In genomic region chr22:19717691-19718254, GRCh38 we compare ENCODE assay signal across 9 cellular contexts. TPM values are rescaled to one million over a fixed set of nuclear protein-coding genes. Genes with fewer than 3 reads are reported as not detected.
DNase-seq lines count a peak whose midpoint lies in the region; ATAC-seq, FAIRE-seq and TF ChIP-seq lines count a peak whose summit lies in the region.
"Had no signal": no experiment of that assay in that cellular context is flagged by ENCODE, and none has a peak within 500 bp of the region (broad histone marks: within the 10 kb centered on the region; RNA-seq: fewer than 3 reads in every experiment).

No MANE protein-coding gene starts in this region.

- BruUV-seq in PC-3 (replicated peaks; lab: Mats Ljungman, UMichigan), result no TSS peak

- no peaks in the 10 kb centered on the region for H3K36me3 Mint-ChIP-seq in activated T-cell treated with anti-CD3 and anti-CD28 coated beads, Interleukin-2, amount 50 U/mL, for 72 hours (ENCODE audit: insufficient read depth in 2 of 2)
- H3K36me3 Mint-ChIP-seq in naive B cell, result no peaks in the 10 kb centered on the region
- H3K36me3 Mint-ChIP-seq in stimulated activated effector memory CD8-positive, alpha-beta T cell treated with anti-CD3 and anti-CD28 coated beads, Interleukin-12 subunit alpha, Interleukin-12 subunit beta, amount 100 ng/mL, for 72 hours, result no peaks in the 10 kb centered on the region

- TF ChIP-seq CTCF in D721Med (IDR thresholded peaks at IDR 0.05; ENCODE audit: insufficient read depth, missing control alignments), result peak; percentile 61
- TF ChIP-seq CTCF in PC-3 (conservative IDR thresholded peaks at IDR 0.05; ENCODE audit: low read depth, low read length), result peak; percentile 49

- H3K27me3 ChIP-seq in PC-3 (ENCODE audit: low read length), result no peaks in the 10 kb centered on the region

- H3K9me3 ChIP-seq in PC-3 (ENCODE audit: low read length), result no peaks in the 10 kb centered on the region

- CTCF ChIA-PET in PC-3 (lab: Charles Lee), result no interaction called here

- no peaks in the 10 kb centered on the region for H3K4me1 ChIP-seq in PC-3 (ENCODE audit: insufficient read depth, low read length)

- no peaks in the 10 kb centered on the region for H3K9me3 Mint-ChIP-seq in activated T-cell treated with anti-CD3 and anti-CD28 coated beads, Interleukin-2, amount 50 U/mL, for 72 hours
- H3K9me3 Mint-ChIP-seq in naive B cell, result peaks cover 0 to 3% (median 0%) of the 10 kb centered on the region in 7 donors
- H3K9me3 Mint-ChIP-seq in stimulated activated effector memory CD8-positive, alpha-beta T cell treated with anti-CD3 and anti-CD28 coated beads, Interleukin-12 subunit alpha, Interleukin-12 subunit beta, amount 100 ng/mL, for 72 hours, result no peaks in the 10 kb centered on the region

- peak overlapping the region; percentile 58 to 70 for H3K4me3 Mint-ChIP-seq in activated T-cell treated with anti-CD3 and anti-CD28 coated beads, Interleukin-2, amount 50 U/mL, for 72 hours
- peak overlapping the region; percentile 58 to 92 (median 74) for H3K4me3 Mint-ChIP-seq in naive B cell
- H3K4me3 Mint-ChIP-seq in stimulated activated effector memory CD8-positive, alpha-beta T cell treated with anti-CD3 and anti-CD28 coated beads, Interleukin-12 subunit alpha, Interleukin-12 subunit beta, amount 100 ng/mL, for 72 hours, result peak overlapping the region; percentile 43

- H3K36me3 ChIP-seq in PC-3 (ENCODE audit: low read depth, low read length), result no peaks in the 10 kb centered on the region

- peaks cover 32% of the 10 kb centered on the region for H3K27me3 Mint-ChIP-seq in activated T-cell treated with anti-CD3 and anti-CD28 coated beads, Interleukin-2, amount 50 U/mL, for 72 hours (ENCODE audit: low read depth)
- H3K27me3 Mint-ChIP-seq in naive B cell, result peaks cover 13 to 74% (median 37%) of the 10 kb centered on the region in 3 donors

- H3F3A ChIP-seq in PC-3 (ENCODE audit: low read length, unreplicated experiment), result no peaks in the 10 kb centered on the region

- no peaks in the 10 kb centered on the region for H4K20me1 ChIP-seq in PC-3 (ENCODE audit: low read length)

- POLR2A ChIA-PET in PC-3 (lab: Charles Lee; ENCODE audit: unreplicated experiment), result no interaction called here

- H3K4me1 Mint-ChIP-seq in activated T-cell treated with anti-CD3 and anti-CD28 coated beads, Interleukin-2, amount 50 U/mL, for 72 hours (ENCODE audit: low read depth), result peaks cover 5% of the 10 kb centered on the region
- H3K4me1 Mint-ChIP-seq in naive B cell, result peaks cover 5 to 14% (median 12%) of the 10 kb centered on the region in 3 donors
- H3K4me1 Mint-ChIP-seq in stimulated activated effector memory CD8-positive, alpha-beta T cell treated with anti-CD3 and anti-CD28 coated beads, Interleukin-12 subunit alpha, Interleukin-12 subunit beta, amount 100 ng/mL, for 72 hours, result peaks cover 19% of the 10 kb centered on the region

- H3K27ac Mint-ChIP-seq in activated T-cell treated with anti-CD3 and anti-CD28 coated beads, Interleukin-2, amount 50 U/mL, for 72 hours, result no peak overlapping the region
- H3K27ac Mint-ChIP-seq in naive B cell, result no peak overlapping the region
- H3K27ac Mint-ChIP-seq in stimulated activated effector memory CD8-positive, alpha-beta T cell treated with anti-CD3 and anti-CD28 coated beads, Interleukin-12 subunit alpha, Interleukin-12 subunit beta, amount 100 ng/mL, for 72 hours, result no peak overlapping the region

- no peak overlapping the region for H3K27ac ChIP-seq in PC-3 (ENCODE audit: low read length)

- H3K4me3 ChIP-seq in PC-3 (ENCODE audit: low read length), result peak overlapping the region; percentile 62

- peak overlapping the region; percentile 65; the same call in 1 of the 2 replicates for H2AFZ ChIP-seq in PC-3 (ENCODE audit: low read length)

- intact Hi-C loops in PC-3 (cut with micrococcal nuclease), result loop anchor here (10.0 kb wide), 1 partner anchor 223 kb away; no protein-coding TSS in a partner anchor

- peak overlapping the region; percentile 83 for H3K4me2 ChIP-seq in PC-3 (ENCODE audit: low read length)

- no peak for FAIRE-seq in D721Med (lab: Jason Lieb, UNC)
- FAIRE-seq: islet of Langerhans had no signal

- DNase-seq in D721Med (ENCODE audit: insufficient read length, low spot score) (peak; percentile 95), PC-3 (peak; percentile 68), fibroblast of gingiva (ENCODE audit: low read depth) (peak; percentile 57), naive B cell (peak; percentile 80)
- DNase-seq in activated T-cell treated with anti-CD3 and anti-CD28 coated beads, Interleukin-2, amount 50 U/mL, for 72 hours, result peak; percentile 83 to 91
- DNase-seq in stimulated activated effector memory CD8-positive, alpha-beta T cell treated with anti-CD3 and anti-CD28 coated beads, Interleukin-12 subunit alpha, Interleukin-12 subunit beta, amount 100 ng/mL, for 72 hours (ENCODE audit: low spot score in 2 of 2), result peak; percentile 89 to 96

- H3K79me2 ChIP-seq in PC-3 (ENCODE audit: low read length), result no peaks in the 10 kb centered on the region

- peak overlapping the region; percentile 38; the same call in 1 of the 2 replicates for H3K9ac ChIP-seq in PC-3 (ENCODE audit: low read length)

- ATAC-seq in HG02678 (IDR thresholded peaks at IDR 0.05; ENCODE audit: unreplicated experiment) (peak; percentile 62), PC-3 (peak; percentile 73), naive B cell (ENCODE audit: low read depth in 2 of 2) (peak; percentile 88 to 91), GM18873 (IDR thresholded peaks at IDR 0.05; ENCODE audit: low FRiP score, unreplicated experiment) (no peak)
- peak; percentile 89 for ATAC-seq in activated T-cell treated with anti-CD3 and anti-CD28 coated beads, Interleukin-2, amount 50 U/mL, for 72 hours (replicated peaks in 1 of 2)
- peak; percentile 85 for ATAC-seq in stimulated activated effector memory CD8-positive, alpha-beta T cell treated with anti-CD3 and anti-CD28 coated beads, Interleukin-12 subunit alpha, Interleukin-12 subunit beta, amount 100 ng/mL, for 72 hours

- H3K9me2 ChIP-seq in PC-3 (replicated peaks; ENCODE audit: low read length), result no peaks in the 10 kb centered on the region

RNA-seq across cellular contexts. Expression of gene SEPTIN5, which starts 3.5 kb away (rescaled TPM):
- total RNA-seq in PC-3 (2014; rRNA removed), result 26.3 and 27.5 TPM in 2 replicates
- total RNA-seq in activated T-cell treated with anti-CD3 and anti-CD28 coated beads, Interleukin-2, amount 50 U/mL, for 72 hours, result 1 to 10 TPM; 1.8 to 1.9 TPM
- polyA plus RNA-seq in naive B cell (ENCODE audit: low read depth in 6 of 6), result 1 to 10 TPM in 3 of 6 donors, under 1 TPM in 2, not detected in 1; 0.38 to 1.6 (median 1.0) TPM

RNA-seq across cellular contexts. Expression of gene GP1BB, which starts 5.6 kb away (rescaled TPM):
- 0.80 and 5.9 TPM in 2 replicates for total RNA-seq in PC-3 (2014; rRNA removed)
- total RNA-seq in activated T-cell treated with anti-CD3 and anti-CD28 coated beads, Interleukin-2, amount 50 U/mL, for 72 hours, result under 1 TPM in 1 of 2 donors, not detected in 1; 0.17 TPM
- polyA plus RNA-seq in naive B cell (ENCODE audit: low read depth in 6 of 6), result 1 to 10 TPM in 5 of 6 donors, under 1 TPM in 1; 0.38 to 6.2 (median 4.0) TPM

RNA-seq across cellular contexts. Expression of gene TBX1, which starts 42.8 kb away (rescaled TPM):
- 15.9 and 18.6 TPM in 2 replicates for total RNA-seq in PC-3 (2014; rRNA removed)
- under 1 TPM in 1 of 2 donors, not detected in 1; 0.12 TPM for total RNA-seq in activated T-cell treated with anti-CD3 and anti-CD28 coated beads, Interleukin-2, amount 50 U/mL, for 72 hours
- polyA plus RNA-seq in naive B cell (ENCODE audit: low read depth in 6 of 6), result not detected

Comparison
In these comparisons a context has a peak if more than half of its experiments do, and no peak if none do; other contexts are left out.
1. RNA of gene TBX1, which starts 42.8 kb away (total RNA-seq): 15.9 to 18.6 TPM in PC-3; 0.12 TPM in activated T-cell treated with anti-CD3 and anti-CD28 coated beads, Interleukin-2, amount 50 U/mL, for 72 hours; every median in the first group is over 10 times any median in the second.
2. Peak in every context shown above with its lines, with median percentiles within 50 percentile points of each other: DNase-seq and H3K4me3 Mint-ChIP-seq.